ENCODE assay signal across 8 cellular contexts in genomic region chr10:34974364-34975065, GRCh38.
DNase-seq lines count a peak whose midpoint lies in the region; ATAC-seq and TF ChIP-seq lines count a peak whose summit lies in the region.
"Not testable (repeated sequence)": the region's sequence is repeated elsewhere in the genome, so short reads cannot be mapped to it uniquely, and the experiment has no call there.

No MANE protein-coding gene starts in this region.

- TF ChIP-seq POLR2A in breast epithelium (IDR thresholded peaks at IDR 0.05); esophagus muscularis mucosa (IDR thresholded peaks at IDR 0.05; ENCODE audit: low read depth); right lobe of liver (IDR thresholded peaks at IDR 0.05); prostate gland (IDR thresholded peaks at IDR 0.05): not testable (repeated sequence)

- intact Hi-C loops in A673 (cut with micrococcal nuclease; ENCODE audit: unreplicated experiment); breast epithelium (cut with DNase I; ENCODE audit: low total_unique reads); esophagus muscularis mucosa (cut with DNase I); right lobe of liver (cut with DNase I); upper lobe of right lung (cut with DNase I): not testable (repeated sequence)
- intact Hi-C loops in PC-9 (cut with micrococcal nuclease; ENCODE audit: unreplicated experiment) (loop anchor here (5.0 to 10.0 kb wide), 3 partner anchors 67 to 157 kb away; partner anchors contain the start of gene PARD3), prostate gland (cut with DNase I) (loop anchor here (10.0 kb wide), 1 partner anchor 250 kb away; no protein-coding TSS in a partner anchor)

- H3K79me2 ChIP-seq in PC-9 (ENCODE audit: low read depth): not testable (repeated sequence)

- not testable (repeated sequence) for TF ChIP-seq EP300 in esophagus muscularis mucosa (IDR thresholded peaks at IDR 0.05)

- ATAC-seq in right lobe of liver, upper lobe of right lung: not testable (repeated sequence)

- not testable (repeated sequence) for H3K9me3 ChIP-seq in A673 (ENCODE audit: low read depth, low read length, poor library complexity, severe bottlenecking); PC-9 (ENCODE audit: insufficient read depth, low read depth); breast epithelium; esophagus muscularis mucosa; right lobe of liver; prostate gland; upper lobe of right lung

- not testable (repeated sequence) for BruUV-seq in A673 (replicated peaks; lab: Mats Ljungman, UMichigan)
- TSS peak; percentile 47 for BruUV-seq in PC-9 (replicated peaks; lab: Mats Ljungman, UMichigan)

- H3K36me3 ChIP-seq in A673 (ENCODE audit: insufficient read depth, low read length, poor library complexity, severe bottlenecking); PC-9 (ENCODE audit: low read depth); breast epithelium; esophagus muscularis mucosa; right lobe of liver; prostate gland; upper lobe of right lung: not testable (repeated sequence)

- peak overlapping the region; percentile 74; the same call in 1 of the 2 replicates for H2AFZ ChIP-seq in PC-9

- not testable (repeated sequence) for H3K4me3 ChIP-seq in A673 (ENCODE audit: low read depth, low read length, poor library complexity, severe bottlenecking); HFF-Myc (replicated peaks; ENCODE audit: low read depth, low read length); esophagus muscularis mucosa; right lobe of liver
- H3K4me3 ChIP-seq in PC-9 (peak overlapping the region; percentile 47; the same call in 1 of the 2 replicates), breast epithelium (peak overlapping the region in 2 of 3 donors; percentile 44 to 62), prostate gland (peak overlapping the region; percentile 17 to 28), upper lobe of right lung (peak overlapping the region; percentile 39)

- not testable (repeated sequence) for H3K4me1 ChIP-seq in A673 (ENCODE audit: insufficient read depth, low read length, poor library complexity, severe bottlenecking); breast epithelium; esophagus muscularis mucosa; right lobe of liver; prostate gland (replicated peaks); upper lobe of right lung
- peaks cover 35% of the 10 kb centered on the region for H3K4me1 ChIP-seq in PC-9 (replicated peaks; ENCODE audit: insufficient read depth)

- H3K4me2 ChIP-seq in PC-9: peak overlapping the region; percentile 92

- H3K27ac ChIP-seq in A673 (ENCODE audit: low read depth, low read length, poor library complexity, severe bottlenecking); esophagus muscularis mucosa (replicated peaks in 1 of 4); right lobe of liver: not testable (repeated sequence)
- H3K27ac ChIP-seq in PC-9 (peak overlapping the region; percentile 47), breast epithelium (peak overlapping the region; percentile 92 to 93), prostate gland (peak overlapping the region; percentile 57 to 68), upper lobe of right lung (peak overlapping the region; percentile 51)

- POLR2A ChIA-PET in A673 (lab: Charles Lee; ENCODE audit: low non-redundant PET); PC-9 (lab: Charles Lee; ENCODE audit: unreplicated experiment): not testable (repeated sequence)

- not testable (repeated sequence) for H4K20me1 ChIP-seq in PC-9 (ENCODE audit: insufficient read depth)

- 84% methylated on average over 8 of the region's 8 CpGs for WGBS in esophagus muscularis mucosa
- 44% methylated on average over 2 of the region's 8 CpGs for WGBS in right lobe of liver (ENCODE audit: insufficient coverage, low coverage, low lambda C conversion rate, missing lambda C conversion rate)
- WGBS in prostate gland: 83% methylated on average over 8 of the region's 8 CpGs

- DNase-seq in A673 (ENCODE audit: low spot score); HFF-Myc (ENCODE audit: extremely low read depth, low read depth); PC-9; breast epithelium (ENCODE audit: low spot score in 2 of 2); esophagus muscularis mucosa (ENCODE audit: extremely low spot score); prostate gland (ENCODE audit: low spot score); upper lobe of right lung: not testable (repeated sequence)
- DNase-seq in right lobe of liver: peak in 1 of 3 donors; percentile 31

- H3F3A ChIP-seq in PC-9 (ENCODE audit: insufficient read depth, low read depth): not testable (repeated sequence)

- not testable (repeated sequence) for H3K27me3 ChIP-seq in A673 (replicated peaks; ENCODE audit: insufficient read depth, low read depth, low read length, poor library complexity); PC-9 (ENCODE audit: insufficient read depth, low read depth); breast epithelium; esophagus muscularis mucosa; right lobe of liver; prostate gland (replicated peaks; ENCODE audit: insufficient read depth); upper lobe of right lung

- CTCF ChIA-PET in A673 (lab: Charles Lee): not testable (repeated sequence)
- CTCF ChIA-PET in PC-9 (lab: Charles Lee): interaction anchor here (0.6 to 0.9 kb wide), 2 partner anchors 249 to 250 kb away, joined by 3 read pairs; no protein-coding TSS in a partner anchor

- H3K9me2 ChIP-seq in PC-9 (ENCODE audit: insufficient read depth): not testable (repeated sequence)

- TF ChIP-seq CTCF in A673 (conservative IDR thresholded peaks at IDR 0.05; ENCODE audit: low read depth, low read length) (0 out of 2 replicates have a peak, but pooled peaks have one; percentile 28), HFF-Myc (IDR thresholded peaks at IDR 0.05; ENCODE audit: low read depth, low read length, missing control alignments) (peak; percentile 10), PC-9 (conservative IDR thresholded peaks at IDR 0.05) (peak; percentile 38; the same call in 1 of the 2 replicates), breast epithelium (IDR thresholded peaks at IDR 0.05) (peak in 2 of 3 donors; percentile 27 to 54), esophagus muscularis mucosa (IDR thresholded peaks at IDR 0.05) (peak in 2 of 3 experiments; percentile 16 to 23), right lobe of liver (IDR thresholded peaks at IDR 0.05) (peak in 3 of 4 donors; percentile 19 to 23 (median 21)), prostate gland (IDR thresholded peaks at IDR 0.05) (peak in 3 of 4 experiments; percentile 22 to 62 (median 40)), upper lobe of right lung (IDR thresholded peaks at IDR 0.05) (peak; percentile 36)
